15 cellular contexts compared by ENCODE assay signal in genomic region chr13:95154441-95154886, GRCh38.
DNase-seq lines count a peak whose midpoint lies in the region; ATAC-seq and TF ChIP-seq lines count a peak whose summit lies in the region.
"Had no signal": no experiment of that assay in that cellular context is flagged by ENCODE, and none has a peak within 500 bp of the region (broad histone marks: within the 10 kb centered on the region; RNA-seq: fewer than 3 reads in every experiment).

No MANE protein-coding gene starts in this region.

- H3K4me3 ChIP-seq in GM23338 = 0 out of 2 replicates have a peak overlapping the region, but pooled peaks have one; percentile 2
- H3K4me3 ChIP-seq in cardiac fibroblast (replicated peaks in 1 of 2; ENCODE audit: low read depth in 2 of 2, low read length in 2 of 2) = peak overlapping the region in 1 of 2 donors; percentile 5
- H3K4me3 ChIP-seq in neural progenitor cell = no peak overlapping the region
- H3K4me3 ChIP-seq: gastrocnemius medialis, right lobe of liver had no signal

- H3K79me2 ChIP-seq in GM23338 (replicated peaks; ENCODE audit: insufficient read depth) (no peaks in the 10 kb centered on the region), neural progenitor cell (ENCODE audit: low read depth) (no peaks in the 10 kb centered on the region)

- ATAC-seq in GM23338 (no peak), GM18502 (IDR thresholded peaks at IDR 0.05; ENCODE audit: poor library complexity, unreplicated experiment) (no peak), HG03159 (IDR thresholded peaks at IDR 0.05; ENCODE audit: unreplicated experiment) (no peak), GM21390 (IDR thresholded peaks at IDR 0.05; ENCODE audit: unreplicated experiment) (no peak)
- ATAC-seq: gastrocnemius medialis, right lobe of liver had no signal

- peaks cover 29% of the 10 kb centered on the region for H3K4me1 Mint-ChIP-seq in GM23338
- peaks cover 26% of the 10 kb centered on the region for H3K4me1 Mint-ChIP-seq in neural progenitor cell

- H3K27ac ChIP-seq in GM23338 (ENCODE audit: low read depth) (no peak overlapping the region), neural progenitor cell (no peak overlapping the region)
- H3K27ac ChIP-seq: gastrocnemius medialis, right lobe of liver had no signal

- no peaks in the 10 kb centered on the region for H4K20me1 ChIP-seq in GM23338 (replicated peaks; ENCODE audit: insufficient read depth)
- no peaks in the 10 kb centered on the region for H4K20me1 ChIP-seq in neural progenitor cell (ENCODE audit: low read depth)

- TF ChIP-seq CTCF in GM23338 (conservative IDR thresholded peaks at IDR 0.05; ENCODE audit: low read depth in 2 of 2) (no peak), cardiac fibroblast (IDR thresholded peaks at IDR 0.05; ENCODE audit: low read depth, low read length) (no peak), neural progenitor cell (IDR thresholded peaks at IDR 0.05) (no peak)

- H3K9me3 Mint-ChIP-seq in GM23338 (no peaks in the 10 kb centered on the region), neural progenitor cell (no peaks in the 10 kb centered on the region)
- H3K9me3 Mint-ChIP-seq: naive B cell; T-helper 1 cell treated with Interleukin-12 subunit alpha and Interleukin-12 subunit beta and Interleukin-4 antibody, amounts not matched to agents 30 μg/mL and 1 μg/mL, for 36 hours had no signal

- H3K4me1 ChIP-seq in GM23338 (ENCODE audit: insufficient read depth) (peaks cover 25% of the 10 kb centered on the region), neural progenitor cell (peaks cover 38% of the 10 kb centered on the region)
- H3K4me1 ChIP-seq: gastrocnemius medialis had no signal

- H3K36me3 ChIP-seq in GM23338 (ENCODE audit: insufficient read depth) = no peaks in the 10 kb centered on the region
- no peaks in the 10 kb centered on the region for H3K36me3 ChIP-seq in neural progenitor cell
- H3K36me3 ChIP-seq: gastrocnemius medialis, right lobe of liver had no signal

- H2AFZ ChIP-seq in GM23338 = no peak overlapping the region
- H2AFZ ChIP-seq in neural progenitor cell (replicated peaks) = no peak overlapping the region

- H3F3A ChIP-seq in GM23338 (replicated peaks; ENCODE audit: low read depth) (no peaks in the 10 kb centered on the region), neural progenitor cell (ENCODE audit: low read depth) (peaks cover 17% of the 10 kb centered on the region)

- DNase-seq in GM23338 (ENCODE audit: low spot score) (no peak), NCI-H2227 (lab: John Stamatoyannopoulos, UW; ENCODE audit: unreplicated experiment) (peak; percentile 5), cardiac fibroblast (ENCODE audit: low read depth in 2 of 2) (peak; percentile 15 to 79), neural progenitor cell (ENCODE audit: low spot score) (no peak), ureter (ENCODE audit: low spot score) (no peak)
- DNase-seq: activated CD4-positive, alpha-beta T cell treated with anti-CD3 and anti-CD28 coated beads, Interleukin-2, amount 50 U/mL, for 48 hours; activated naive CD4-positive, alpha-beta T cell treated with anti-CD3 and anti-CD28 coated beads, Interleukin-2, amount 50 U/mL, for 16 hours; gastrocnemius medialis; naive B cell; NCI-H2029 treated with DMSO at 0.1 percent for 48 hours; right lobe of liver had no signal

- H3K4me3 Mint-ChIP-seq in GM23338 (peak overlapping the region; percentile 15; the same call in 1 of the 3 replicates), neural progenitor cell (no peak overlapping the region)
- H3K4me3 Mint-ChIP-seq: naive B cell; T-helper 1 cell treated with Interleukin-12 subunit alpha and Interleukin-12 subunit beta and Interleukin-4 antibody, amounts not matched to agents 30 μg/mL and 1 μg/mL, for 36 hours had no signal

- H3K36me3 Mint-ChIP-seq in GM23338 (ENCODE audit: low read depth) (no peaks in the 10 kb centered on the region), neural progenitor cell (no peaks in the 10 kb centered on the region)
- H3K36me3 Mint-ChIP-seq: naive B cell had no signal

- no peaks in the 10 kb centered on the region for H3K9me2 ChIP-seq in GM23338 (ENCODE audit: insufficient read depth)

- no peak overlapping the region for H3K27ac Mint-ChIP-seq in GM23338
- peak overlapping the region; percentile 25 for H3K27ac Mint-ChIP-seq in neural progenitor cell
- H3K27ac Mint-ChIP-seq: naive B cell; T-helper 1 cell treated with Interleukin-12 subunit alpha and Interleukin-12 subunit beta and Interleukin-4 antibody, amounts not matched to agents 30 μg/mL and 1 μg/mL, for 36 hours had no signal

- H3K4me2 ChIP-seq in GM23338 (peak overlapping the region; percentile 39), neural progenitor cell (peak overlapping the region; percentile 5)

- H3K27me3 ChIP-seq in GM23338 (ENCODE audit: insufficient read depth) (peaks cover 14% of the 10 kb centered on the region; the same call in 1 of the 2 replicates), neural progenitor cell (no peaks in the 10 kb centered on the region)
- H3K27me3 ChIP-seq: gastrocnemius medialis, right lobe of liver had no signal

- no peaks in the 10 kb centered on the region for H3K9me3 ChIP-seq in neural progenitor cell (ENCODE audit: low read depth)
- H3K9me3 ChIP-seq: gastrocnemius medialis, right lobe of liver had no signal

- H3K9ac ChIP-seq in neural progenitor cell = no peak overlapping the region

- H3K27me3 Mint-ChIP-seq in GM23338 (ENCODE audit: insufficient read depth, low read depth, poor library complexity) (peaks cover 3% of the 10 kb centered on the region), neural progenitor cell (ENCODE audit: insufficient read depth, low read depth) (no peaks in the 10 kb centered on the region)
- H3K27me3 Mint-ChIP-seq: naive B cell had no signal

TF ChIP-seq in GM23338, 12 proteins besides CTCF, POLR2A, EP300 and RAD21 (continues in another document):
- no peak for TF ChIP-seq REST (IDR thresholded peaks at IDR 0.05; ENCODE audit: unreplicated experiment)
- TF ChIP-seq ZNF114 (CRISPR knock-in tag; IDR thresholded peaks at IDR 0.05) = no peak
- TF ChIP-seq CREB1 (CRISPR knock-in tag; IDR thresholded peaks at IDR 0.05; ENCODE audit: low read depth) = no peak
- no peak for TF ChIP-seq STAT1 (IDR thresholded peaks at IDR 0.05; ENCODE audit: unreplicated experiment)
- TF ChIP-seq EZH2phosphoT487 (IDR thresholded peaks at IDR 0.05; ENCODE audit: unreplicated experiment) = no peak
- no peak for TF ChIP-seq ZNF331 (CRISPR knock-in tag; IDR thresholded peaks at IDR 0.05; ENCODE audit: low read depth)
- TF ChIP-seq EZH2 (IDR thresholded peaks at IDR 0.05; ENCODE audit: low read depth, unreplicated experiment) = no peak
- no peak for TF ChIP-seq JUNB (IDR thresholded peaks at IDR 0.05; ENCODE audit: unreplicated experiment)
- no peak for TF ChIP-seq POLR2AphosphoS5 (IDR thresholded peaks at IDR 0.05; ENCODE audit: low read depth)
- no peak for TF ChIP-seq NANOG (IDR thresholded peaks at IDR 0.05; ENCODE audit: borderline replicate concordance)
- TF ChIP-seq, protein P1, sequence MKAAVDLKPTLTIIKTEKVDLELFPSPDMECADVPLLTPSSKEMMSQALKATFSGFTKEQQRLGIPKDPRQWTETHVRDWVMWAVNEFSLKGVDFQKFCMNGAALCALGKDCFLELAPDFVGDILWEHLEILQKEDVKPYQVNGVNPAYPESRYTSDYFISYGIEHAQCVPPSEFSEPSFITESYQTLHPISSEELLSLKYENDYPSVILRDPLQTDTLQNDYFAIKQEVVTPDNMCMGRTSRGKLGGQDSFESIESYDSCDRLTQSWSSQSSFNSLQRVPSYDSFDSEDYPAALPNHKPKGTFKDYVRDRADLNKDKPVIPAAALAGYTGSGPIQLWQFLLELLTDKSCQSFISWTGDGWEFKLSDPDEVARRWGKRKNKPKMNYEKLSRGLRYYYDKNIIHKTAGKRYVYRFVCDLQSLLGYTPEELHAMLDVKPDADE (IDR thresholded peaks at IDR 0.05) = no peak

Comparison
In these comparisons a context has a peak if more than half of its experiments do, and no peak if none do; other contexts are left out.
1. DNase-seq: peak in NCI-H2227 (single experiment) and cardiac fibroblast (2 of 2); none in GM23338 (single experiment), neural progenitor cell (single experiment) and ureter (single experiment).